ENCODE assay signal across 31 cellular contexts in genomic region chrX:16311671-16312070, GRCh38.
"Had no signal": no experiment of that assay in that cellular context is flagged by ENCODE, and none has a peak within 500 bp of the region (broad histone marks: within the 10 kb centered on the region; RNA-seq: fewer than 3 reads in every experiment).

No MANE protein-coding gene starts in this region.

- H3K36me3 ChIP-seq: heart right ventricle, left lung, lower lobe of right lung, pancreas, prostate gland, stomach, thoracic aorta, tibial artery, uterus had no signal

- H3K9me3 Mint-ChIP-seq: mesothelial cell of epicardium; natural killer cell treated with Interleukin-12 subunit alpha and Interleukin-12 subunit beta and Interleukin-15 and Interleukin-18, amount 100 ng/mL, for 72 hours; neural crest cell; stimulated activated naive B cell treated with anti-CD40 and anti-IgM and Interleukin-4, amounts not matched to agents 10 μg/mL and 1 μg/mL and 100 μg/mL, for 72 hours; type B pancreatic cell had no signal

- H3K27ac Mint-ChIP-seq: mesothelial cell of epicardium; naive thymus-derived CD4-positive, alpha-beta T cell; natural killer cell treated with Interleukin-12 subunit alpha and Interleukin-12 subunit beta and Interleukin-15 and Interleukin-18, amount 100 ng/mL, for 72 hours; stimulated activated naive B cell treated with anti-CD40 and anti-IgM and Interleukin-4, amounts not matched to agents 10 μg/mL and 1 μg/mL and 100 μg/mL, for 72 hours; type B pancreatic cell had no signal

- H3K4me1 ChIP-seq: heart right ventricle, left lung, lower lobe of right lung, pancreas, prostate gland, stomach, tibial artery, uterus had no signal

- H3K79me2 ChIP-seq: hepatocyte had no signal

- H3K36me3 Mint-ChIP-seq: mesothelial cell of epicardium; naive thymus-derived CD4-positive, alpha-beta T cell; natural killer cell treated with Interleukin-12 subunit alpha and Interleukin-12 subunit beta and Interleukin-15 and Interleukin-18, amount 100 ng/mL, for 72 hours; stimulated activated naive B cell treated with anti-CD40 and anti-IgM and Interleukin-4, amounts not matched to agents 10 μg/mL and 1 μg/mL and 100 μg/mL, for 72 hours; type B pancreatic cell had no signal

- H3K9me3 ChIP-seq: heart right ventricle, left lung, lower lobe of right lung, pancreas, prostate gland, stomach, thoracic aorta, tibial artery, uterus had no signal

- H3K4me2 ChIP-seq: hepatocyte had no signal

- H3K27me3 Mint-ChIP-seq: type B pancreatic cell had no signal

- ATAC-seq: heart right ventricle; left colon; left lung; lower lobe of right lung; naive thymus-derived CD4-positive, alpha-beta T cell; natural killer cell treated with Interleukin-12 subunit alpha and Interleukin-12 subunit beta and Interleukin-15 and Interleukin-18, amount 100 ng/mL, for 72 hours; pancreas; right cardiac atrium; sciatic nerve; stimulated activated naive B cell treated with anti-CD40 and anti-IgM and Interleukin-4, amounts not matched to agents 10 μg/mL and 1 μg/mL and 100 μg/mL, for 72 hours; stimulated activated naive CD8-positive, alpha-beta T cell treated with anti-CD3 and anti-CD28 coated beads, Interleukin-15, Interleukin-2, amounts not matched to agents 100 U/mL and 50 U/mL, for 24 hours had no signal

- H3K27ac ChIP-seq: heart right ventricle, hepatocyte, left lung, lower lobe of right lung, pancreas, prostate gland, skin epidermis, stomach, thoracic aorta, tibial artery, uterus had no signal

- H3K4me1 Mint-ChIP-seq: naive thymus-derived CD4-positive, alpha-beta T cell; neural crest cell; stimulated activated naive B cell treated with anti-CD40 and anti-IgM and Interleukin-4, amounts not matched to agents 10 μg/mL and 1 μg/mL and 100 μg/mL, for 72 hours had no signal

- H3K4me3 ChIP-seq: heart right ventricle, hepatocyte, left lung, lower lobe of right lung, pancreas, prostate gland, skin epidermis, stomach, thoracic aorta, tibial artery, uterus had no signal

- H3K4me3 Mint-ChIP-seq: mesothelial cell of epicardium; naive thymus-derived CD4-positive, alpha-beta T cell; natural killer cell treated with Interleukin-12 subunit alpha and Interleukin-12 subunit beta and Interleukin-15 and Interleukin-18, amount 100 ng/mL, for 72 hours; neural crest cell; stimulated activated naive B cell treated with anti-CD40 and anti-IgM and Interleukin-4, amounts not matched to agents 10 μg/mL and 1 μg/mL and 100 μg/mL, for 72 hours; type B pancreatic cell had no signal

- DNase-seq: heart right ventricle; kidney glomerular epithelial cell; left colon; left lung; lower lobe of right lung; mammary epithelial cell; mesenchymal stem cell; naive thymus-derived CD4-positive, alpha-beta T cell; nucleus accumbens; pancreas; posterior cingulate gyrus; retina; right cardiac atrium; stimulated activated CD4-positive, alpha-beta T cell treated with anti-CD3 and anti-CD28 coated beads, Interleukin-12 subunit alpha, Interleukin-12 subunit beta, amount 100 ng/mL, for 4 hours; stimulated activated CD4-positive, alpha-beta T cell treated with anti-CD3 and anti-CD28 coated beads, Interleukin-15, amount 100 ng/mL, for 24 hours; stimulated activated CD4-positive, alpha-beta T cell treated with anti-CD3 and anti-CD28 coated beads, Interleukin-2, amount 100 ng/mL, for 24 hours; stimulated activated CD4-positive, alpha-beta T cell treated with anti-CD3 and anti-CD28 coated beads, Interleukin-4, amount 100 ng/mL, for 1 hour; stimulated activated naive B cell treated with anti-CD40 and anti-IgM and Interleukin-4, amounts not matched to agents 10 μg/mL and 1 μg/mL and 100 μg/mL, for 72 hours; stimulated activated naive CD8-positive, alpha-beta T cell treated with anti-CD3 and anti-CD28 coated beads, Interleukin-15, Interleukin-2, amounts not matched to agents 100 U/mL and 50 U/mL, for 24 hours; stomach; tibial artery; uterus had no signal

- H2AFZ ChIP-seq: hepatocyte had no signal

- H3K27me3 ChIP-seq: hepatocyte, stomach, tibial artery, uterus had no signal
